In the genomic region with DNA sequence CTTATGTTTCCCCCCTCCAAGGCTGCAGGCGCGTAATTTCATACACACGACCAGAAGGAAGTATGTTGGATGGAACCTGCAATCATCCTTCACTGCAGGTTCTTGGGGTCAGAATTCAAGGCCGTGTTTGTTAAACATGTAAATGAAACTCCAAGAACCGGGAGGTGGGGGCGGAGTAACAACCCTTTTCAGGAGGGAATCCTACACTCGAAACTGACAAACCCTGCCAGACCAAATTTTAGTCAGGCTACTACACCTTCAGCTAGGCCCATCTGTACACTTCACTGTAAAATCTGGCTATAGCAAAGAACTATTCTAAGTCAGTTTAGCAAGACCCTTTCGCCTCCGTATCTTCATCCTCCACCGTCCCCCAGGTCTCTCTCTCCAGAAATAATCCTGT, we compare ENCODE assay signal across 9 cellular contexts. TPM values are rescaled to one million over a fixed set of nuclear protein-coding genes. Genes with fewer than 3 reads are reported as not detected.
DNase-seq lines count a peak whose midpoint lies in the region; ATAC-seq and TF ChIP-seq lines count a peak whose summit lies in the region.
"Had no signal": no experiment of that assay in that cellular context is flagged by ENCODE, and none has a peak within 500 bp of the region (broad histone marks: within the 10 kb centered on the region; RNA-seq: fewer than 3 reads in every experiment).

No MANE protein-coding gene starts in this region.

- peak overlapping the region in 4 of 6 donors; percentile 75 to 96 (median 92) for H3K27ac Mint-ChIP-seq in naive B cell

- H3K36me3 ChIP-seq in IMR-90 (ENCODE audit: control insufficient read depth, insufficient read depth, low read length) (0 out of 2 replicates have a peak, but pooled peaks cover 1% of the 10 kb centered on the region), thyroid gland (no peaks in the 10 kb centered on the region)
- H3K36me3 ChIP-seq: SJSA1 had no signal

- no peak overlapping the region for H4K91ac ChIP-seq in IMR-90 (ENCODE audit: insufficient read depth, low read depth, low read length)

- peaks cover 9 to 24% (median 12%) of the 10 kb centered on the region in 3 donors for H3K4me1 Mint-ChIP-seq in naive B cell

- POLR2A ChIA-PET in IMR-90 (lab: Charles Lee; ENCODE audit: unreplicated experiment) = no interaction called here

- H3K18ac ChIP-seq in IMR-90 (ENCODE audit: low read depth, low read length) = no peak overlapping the region

- H3K56ac ChIP-seq in IMR-90 (ENCODE audit: extremely low read depth, insufficient read depth, low read length) = no peak overlapping the region

- H3K23ac ChIP-seq in IMR-90 (ENCODE audit: low read depth, low read length) = 0 out of 2 replicates have a peak overlapping the region, but pooled peaks have one; percentile 29

- H3K9me3 ChIP-seq in IMR-90 (ENCODE audit: control insufficient read depth, insufficient read depth, low read length) (no peaks in the 10 kb centered on the region), thyroid gland (no peaks in the 10 kb centered on the region)

- H2BK15ac ChIP-seq in IMR-90 (ENCODE audit: low read depth, low read length) = no peak overlapping the region

- CTCF ChIA-PET in IMR-90 (lab: Yijun Ruan, JAX) = no interaction called here

- TF ChIP-seq POLR2A in IMR-90 (IDR thresholded peaks at IDR 0.05; ENCODE audit: low read depth, low read length) (no peak), thyroid gland (IDR thresholded peaks at IDR 0.05) (no peak)

- H3K4ac ChIP-seq in IMR-90 (ENCODE audit: low read depth, low read length) = no peak overlapping the region

- no peaks in the 10 kb centered on the region for H3K9me3 Mint-ChIP-seq in naive B cell

- H3K9ac ChIP-seq in IMR-90 (ENCODE audit: low read depth, low read length) = peak overlapping the region; percentile 64; the same call in 1 of the 2 replicates

- peaks cover 8 to 11% of the 10 kb centered on the region in 2 experiments for H3K79me1 ChIP-seq in IMR-90 (ENCODE audit: low read depth in 1 of 2, low read length in 2 of 2)

- WGBS in IMR-90 (ENCODE audit: extremely low coverage in 2 of 2, insufficient read length in 1 of 2), 2 experiments = 30% methylated on average over 7 of the region's 10 CpGs; no CpG with 5 or more reads in 1 of the 2 experiments
- WGBS in thyroid gland, 2 donors = 41 to 47% methylated on average over 10 of the region's 10 CpGs

- H3K27ac ChIP-seq in IMR-90 (ENCODE audit: insufficient read depth, low read length) (no peak overlapping the region), thyroid gland (peak overlapping the region in 1 of 3 donors; percentile 71)
- H3K27ac ChIP-seq: SJSA1 had no signal

- H3K4me1 ChIP-seq in IMR-90 (ENCODE audit: control insufficient read depth, insufficient read depth, low read length) (peaks cover 5% of the 10 kb centered on the region; the same call in 1 of the 2 replicates), thyroid gland (peaks cover 11 to 13% of the 10 kb centered on the region in 2 donors)
- H3K4me1 ChIP-seq: SJSA1 had no signal

- no peak overlapping the region for H2BK120ac ChIP-seq in IMR-90 (ENCODE audit: low read depth, low read length)

- H3K9me1 ChIP-seq in IMR-90 (ENCODE audit: insufficient read depth, low read length) = no peaks in the 10 kb centered on the region

- peak overlapping the region; percentile 84 to 97 (median 95) for H3K4me3 Mint-ChIP-seq in naive B cell

- H3K4me2 ChIP-seq in IMR-90 (ENCODE audit: low read depth, low read length) = peak overlapping the region; percentile 88

- peaks cover 0 to 7% of the 10 kb centered on the region in 2 donors for H3K36me3 Mint-ChIP-seq in naive B cell

- intact Hi-C loops in IMR-90 (cut with micrococcal nuclease) (no loop called here), thyroid gland (cut with DNase I) (no loop called here)

- no peak overlapping the region for H3K14ac ChIP-seq in IMR-90 (replicated peaks; ENCODE audit: low read depth, low read length)

- no peak overlapping the region for H2AK5ac ChIP-seq in IMR-90 (ENCODE audit: low read depth, low read length)

- no peak overlapping the region for H4K5ac ChIP-seq in IMR-90 (ENCODE audit: low read depth, low read length)

- H3K4me3 ChIP-seq in IMR-90 (ENCODE audit: insufficient read depth, low read depth, low read length) (peak overlapping the region; percentile 81; the same call in 1 of the 2 replicates), cardiac fibroblast (replicated peaks in 1 of 2; ENCODE audit: low read depth in 2 of 2, low read length in 2 of 2) (peak overlapping the region; percentile 79 to 90), thyroid gland (replicated peaks in 1 of 3) (peak overlapping the region in 1 of 3 donors; percentile 77)
- H3K4me3 ChIP-seq: SJSA1 had no signal

- no peak for TF ChIP-seq RAD21 in IMR-90 (IDR thresholded peaks at IDR 0.05; ENCODE audit: low read length)

- TF ChIP-seq CTCF in IMR-90 (conservative IDR thresholded peaks at IDR 0.05; ENCODE audit: low read depth, low read length) = no peak
- TF ChIP-seq CTCF in cardiac fibroblast (IDR thresholded peaks at IDR 0.05; ENCODE audit: low read depth, low read length) = no peak
- no peak for TF ChIP-seq CTCF in thyroid gland (IDR thresholded peaks at IDR 0.05)

- H4K20me1 ChIP-seq in IMR-90 (ENCODE audit: insufficient read depth, low read length) = no peaks in the 10 kb centered on the region

- H2BK5ac ChIP-seq in IMR-90 (ENCODE audit: low read depth, low read length, poor library complexity, severe bottlenecking) = no peak overlapping the region

- DNase-seq in Ammon's horn (ENCODE audit: low spot score) = peak; percentile 2
- no peak for DNase-seq in IMR-90
- no peak for DNase-seq in cardiac fibroblast (ENCODE audit: low read depth in 2 of 2)
- DNase-seq in naive B cell = no peak
- no peak for DNase-seq in NCI-H128 (lab: John Stamatoyannopoulos, UW; ENCODE audit: unreplicated experiment)
- DNase-seq in glomerular visceral epithelial cell (ENCODE audit: extremely low spot score) = no peak
- DNase-seq in thyroid gland = no peak

- H2BK20ac ChIP-seq in IMR-90 (ENCODE audit: low read depth, low read length) = no peak overlapping the region

- ATAC-seq in IMR-90 (ENCODE audit: low read depth) = no peak
- no peak for ATAC-seq in naive B cell (ENCODE audit: low read depth in 2 of 2)
- no peak for ATAC-seq in HG03095 (IDR thresholded peaks at IDR 0.05; ENCODE audit: unreplicated experiment)

- H3K27me3 Mint-ChIP-seq in naive B cell = no peaks in the 10 kb centered on the region

- no peak overlapping the region for H4K8ac ChIP-seq in IMR-90 (ENCODE audit: low read depth in 2 of 2, low read length in 2 of 2)

- dilution Hi-C loops in IMR-90 (cut with HindIII; ENCODE audit: low sequenced_read_pairs, unreplicated experiment) = no loop called here

- BruUV-seq in IMR-90 (replicated peaks; lab: Mats Ljungman, UMichigan) = no TSS peak

- H3K27me3 ChIP-seq in IMR-90 (ENCODE audit: control insufficient read depth, insufficient read depth, low read length) = no peaks in the 10 kb centered on the region
- no peaks in the 10 kb centered on the region for H3K27me3 ChIP-seq in thyroid gland
- H3K27me3 ChIP-seq: SJSA1 had no signal

- no peak overlapping the region for H2AK9ac ChIP-seq in IMR-90 (replicated peaks; ENCODE audit: low read depth, low read length, poor library complexity)

- in situ Hi-C loops in IMR-90 (cut with MboI; ENCODE audit: low sequenced_read_pairs) = no loop called here

- no peak overlapping the region for H2AFZ ChIP-seq in IMR-90 (replicated peaks; ENCODE audit: low read length, poor library complexity)

TF ChIP-seq in IMR-90, 13 proteins besides CTCF, POLR2A, EP300 and RAD21:
- TF ChIP-seq BHLHE40 (IDR thresholded peaks at IDR 0.05; ENCODE audit: low read depth, low read length) = no peak
- no peak for TF ChIP-seq MXI1 (IDR thresholded peaks at IDR 0.05; ENCODE audit: borderline replicate concordance, low read depth, low read length)
- no peak for TF ChIP-seq NFE2L2 (IDR thresholded peaks at IDR 0.05; ENCODE audit: low read depth, low read length)
- no peak for TF ChIP-seq CHD1 (IDR thresholded peaks at IDR 0.05; ENCODE audit: low read depth, low read length)
- no peak for TF ChIP-seq MAZ (IDR thresholded peaks at IDR 0.05; ENCODE audit: borderline replicate concordance, low read depth, low read length)
- TF ChIP-seq MAFK (IDR thresholded peaks at IDR 0.05; ENCODE audit: low read depth, low read length) = no peak
- no peak for TF ChIP-seq SMC3 (IDR thresholded peaks at IDR 0.05; ENCODE audit: low read depth, low read length)
- TF ChIP-seq FOS (IDR thresholded peaks at IDR 0.05; ENCODE audit: low read depth, low read length) = no peak

RNA-seq across cellular contexts. Expression of a gene that starts 1.2 kb away (rescaled TPM):
- 2.7 and 3.6 TPM in 2 replicates for total RNA-seq in IMR-90 (2012; rRNA removed)
- 0.76 and 1.2 TPM in 2 replicates for polyA plus RNA-seq in IMR-90 (2012; rRNA removed)
- 0.48 and 1.2 TPM in 2 replicates for polyA plus RNA-seq in IMR-90 (2012; cell fraction: cytosol; rRNA removed)
- polyA plus RNA-seq in IMR-90 (2012; cell fraction: nucleus; rRNA removed; ENCODE audit: low replicate concordance) = 2.1 and 3.9 TPM in 2 replicates
- polyA plus RNA-seq in naive B cell (ENCODE audit: low read depth in 6 of 6) = 1 to 10 TPM; 4.2 to 9.9 (median 6.6) TPM
- 10 to 100 TPM in 3 of 4 donors, 1 to 10 TPM in 1; 8.0 to 15.8 (median 11.1) TPM for total RNA-seq in thyroid gland
- total RNA-seq: SJSA1 had no signal
